Comparison of ENCODE assay signal across 8 cellular contexts in genomic region chr6:26956601-26957184, GRCh38.
A peak's percentile ranks its signal among the peaks of the same experiment; 100 is the strongest.
DNase-seq lines count a peak whose midpoint lies in the region; TF ChIP-seq lines count a peak whose summit lies in the region.
"Not testable (repeated sequence)": the region's sequence is repeated elsewhere in the genome, so short reads cannot be mapped to it uniquely, and the experiment has no call there.

No MANE protein-coding gene starts in this region.

- not testable (repeated sequence) for H3K9me3 ChIP-seq in Loucy (ENCODE audit: insufficient read depth, low read depth, low read length); suprapubic skin

- TF ChIP-seq CTCF in Loucy (conservative IDR thresholded peaks at IDR 0.05; ENCODE audit: low read length): peak; percentile 16; the same call in 1 of the 2 replicates
- TF ChIP-seq CTCF in coronary artery (IDR thresholded peaks at IDR 0.05): peak; percentile 50
- peak in 1 of 2 donors; percentile 68 for TF ChIP-seq CTCF in suprapubic skin (IDR thresholded peaks at IDR 0.05)

- DNase-seq in ELR (ENCODE audit: low read depth): peak; percentile 65
- DNase-seq in activated CD8-positive, alpha-beta memory T cell treated with anti-CD3 and anti-CD28 coated beads for 24 hours: peak; percentile 94
- DNase-seq in coronary artery (ENCODE audit: low spot score): peak; percentile 31
- DNase-seq in islet precursor cell: peak; percentile 78
- peak; percentile 27 for DNase-seq in renal cortical epithelial cell (ENCODE audit: low read depth)
- DNase-seq in suprapubic skin (ENCODE audit: low spot score in 2 of 2): peak; percentile 79 to 87

- not testable (repeated sequence) for H3K9me2 ChIP-seq in Loucy (replicated peaks; ENCODE audit: low read depth, low read length)

- H3K27me3 ChIP-seq in Loucy (ENCODE audit: insufficient read depth, low read length, poor library complexity, severe bottlenecking); suprapubic skin: not testable (repeated sequence)

- not testable (repeated sequence) for TF ChIP-seq EP300 in suprapubic skin (IDR thresholded peaks at IDR 0.05)

- not testable (repeated sequence) for H4K20me1 ChIP-seq in Loucy (ENCODE audit: insufficient read depth, low read length, poor library complexity, severe bottlenecking)

- H3K9ac ChIP-seq in Loucy (ENCODE audit: low read depth, low read length, poor library complexity, severe bottlenecking): peak overlapping the region; percentile 50

- TF ChIP-seq POLR2A in suprapubic skin (IDR thresholded peaks at IDR 0.05): not testable (repeated sequence)

- not testable (repeated sequence) for H3K4me1 ChIP-seq in Loucy (ENCODE audit: insufficient read depth, low read length, poor library complexity, severe bottlenecking); suprapubic skin

- not testable (repeated sequence) for H3F3A ChIP-seq in Loucy (ENCODE audit: low read depth)

- not testable (repeated sequence) for H2AFZ ChIP-seq in Loucy (ENCODE audit: low read length)

- not testable (repeated sequence) for H3K79me2 ChIP-seq in Loucy (ENCODE audit: insufficient read depth, low read length)

- peak overlapping the region; percentile 50 for H3K4me2 ChIP-seq in Loucy (ENCODE audit: low read depth, low read length, poor library complexity, severe bottlenecking)

- H3K27ac ChIP-seq in coronary artery (peak overlapping the region; percentile 75 to 96), suprapubic skin (peak overlapping the region; percentile 86)

- not testable (repeated sequence) for H3K36me3 ChIP-seq in Loucy (ENCODE audit: insufficient read depth, low read length); suprapubic skin

- peak overlapping the region; percentile 65 for H3K4me3 ChIP-seq in Loucy (ENCODE audit: low read length, poor library complexity, severe bottlenecking)
- H3K4me3 ChIP-seq in coronary artery: peak overlapping the region; percentile 93
- H3K4me3 ChIP-seq in suprapubic skin: peak overlapping the region; percentile 72

- WGBS in suprapubic skin: 2% methylated on average over 12 of the region's 54 CpGs

TF ChIP-seq in PFSK-1, 5 proteins besides CTCF, POLR2A, EP300 and RAD21:
- TF ChIP-seq TAF1 (IDR thresholded peaks at IDR 0.05; ENCODE audit: borderline replicate concordance, insufficient read depth, low read length) (peak; percentile 72; the same call in 1 of the 2 replicates), POLR2AphosphoS5 (IDR thresholded peaks at IDR 0.05; ENCODE audit: low read depth, low read length) (peak; percentile 50; the same call in 1 of the 2 replicates)

Comparison
In these comparisons a context has a peak if more than half of its experiments do, and no peak if none do; other contexts are left out.
1. Peak in every context shown above with its lines: DNase-seq, H3K4me3 ChIP-seq and H3K27ac ChIP-seq.
2. DNase-seq: peak in every context shown above with its lines; median percentile 94 in activated CD8-positive, alpha-beta memory T cell treated with anti-CD3 and anti-CD28 coated beads for 24 hours; 83 in suprapubic skin; 78 in islet precursor cell; 65 in ELR; 31 in coronary artery; 27 in renal cortical epithelial cell.